ENCODE assay signal across 24 cellular contexts in the genomic region with DNA sequence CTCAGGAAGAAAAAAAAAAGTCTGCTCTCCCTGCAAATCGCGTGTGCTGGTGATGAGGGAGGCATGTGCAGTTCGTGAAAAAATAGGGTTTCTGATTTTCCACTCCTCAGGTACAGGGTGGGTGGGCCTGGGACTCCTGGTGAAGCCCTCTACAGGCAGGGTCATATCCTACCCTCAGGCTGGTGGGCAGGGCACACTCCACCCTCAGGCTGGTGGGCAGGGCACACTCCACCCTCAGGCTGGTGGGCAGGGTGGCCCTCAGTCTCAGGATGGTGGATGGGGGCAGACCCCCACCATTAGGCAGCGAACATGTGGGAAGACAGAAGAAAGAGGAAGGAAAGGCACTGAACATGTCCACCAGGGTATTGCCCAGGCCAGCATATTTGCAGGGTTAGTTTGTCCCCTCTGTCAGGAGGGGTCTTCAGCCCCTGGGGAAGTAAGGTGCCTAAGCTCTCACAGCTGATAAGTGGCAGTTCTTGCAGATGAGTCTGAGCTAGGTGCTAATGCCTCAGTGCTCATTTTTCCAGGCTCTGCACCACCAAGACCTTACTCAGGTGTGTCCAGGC.
"Had no signal": no experiment of that assay in that cellular context is flagged by ENCODE, and none has a peak within 500 bp of the region (broad histone marks: within the 10 kb centered on the region; RNA-seq: fewer than 3 reads in every experiment).

No MANE protein-coding gene starts in this region.

- H3K36me3 Mint-ChIP-seq: activated naive CD8-positive, alpha-beta T cell had no signal

- ATAC-seq: activated CD4-positive, alpha-beta T cell treated with anti-CD3 and anti-CD28 coated beads for 36 hours; activated T-cell treated with anti-CD3 and anti-CD28 coated beads, Interleukin-2, amount 50 U/mL, for 4 hours; activated T-helper 17 cell treated with anti-CD3 and anti-CD28 coated beads, Interleukin-2, amount 50 U/mL, for 72 hours; esophagus mucosa had no signal

- H3K27me3 ChIP-seq: brain microvascular endothelial cell had no signal

- H3K36me3 ChIP-seq: brain microvascular endothelial cell had no signal

- H3K27me3 Mint-ChIP-seq: activated naive CD8-positive, alpha-beta T cell; central memory CD8-positive, alpha-beta T cell had no signal

- H3K4me3 Mint-ChIP-seq: activated CD4-positive, alpha-beta memory T cell treated with anti-CD3 and anti-CD28 coated beads, Interleukin-2, amount 10 ng/mL, durations not matched to agents 7 days and 5 days; activated CD4-positive, alpha-beta T cell treated with anti-CD3 and anti-CD28 coated beads for 36 hours; activated CD4-positive, alpha-beta T cell treated with anti-CD3 and anti-CD28 coated beads, Interleukin-2, amount 10 ng/mL, durations not matched to agents 24 days and 14 days; activated naive CD8-positive, alpha-beta T cell; activated T-cell treated with anti-CD3 and anti-CD28 coated beads, Interleukin-2, amount 50 U/mL, for 4 hours; activated T-helper 17 cell treated with anti-CD3 and anti-CD28 coated beads, Interleukin-2, amount 50 U/mL, for 72 hours; central memory CD8-positive, alpha-beta T cell had no signal

- H3K27ac ChIP-seq: brain microvascular endothelial cell had no signal

- H3K27ac Mint-ChIP-seq: activated CD4-positive, alpha-beta memory T cell treated with anti-CD3 and anti-CD28 coated beads, Interleukin-2, amount 10 ng/mL, durations not matched to agents 7 days and 5 days; activated CD4-positive, alpha-beta T cell treated with anti-CD3 and anti-CD28 coated beads for 36 hours; activated CD4-positive, alpha-beta T cell treated with anti-CD3 and anti-CD28 coated beads, Interleukin-2, amount 10 ng/mL, durations not matched to agents 24 days and 14 days; activated naive CD8-positive, alpha-beta T cell; activated T-helper 17 cell treated with anti-CD3 and anti-CD28 coated beads, Interleukin-2, amount 50 U/mL, for 72 hours had no signal

- DNase-seq: activated CD4-positive, alpha-beta memory T cell treated with anti-CD3 and anti-CD28 coated beads, Interleukin-2, amount 10 ng/mL, durations not matched to agents 7 days and 5 days; activated CD4-positive, alpha-beta T cell treated with anti-CD3 and anti-CD28 coated beads for 36 hours; activated CD4-positive, alpha-beta T cell treated with anti-CD3 and anti-CD28 coated beads, Interleukin-2, amount 10 ng/mL, durations not matched to agents 24 days and 14 days; activated CD4-positive, alpha-beta T cell treated with anti-CD3 and anti-CD28 coated beads, Interleukin-2, amount 50 U/mL, for 4 hours; activated CD4-positive, CD25-positive, alpha-beta regulatory T cell; activated CD4-positive, CD25-positive, alpha-beta regulatory T cell treated with anti-CD3 and anti-CD28 coated beads, Interleukin-2, amount 50 U/mL, for 72 hours; activated CD8-positive, alpha-beta memory T cell treated with anti-CD3 and anti-CD28 coated beads for 24 hours; activated effector memory CD4-positive, alpha-beta T cell treated with Interleukin-2 at 50 U/mL for 16 hours; activated gamma-delta T cell treated with Interleukin-2 at 50 U/mL for 16 hours; activated naive CD4-positive, alpha-beta T cell treated with anti-CD3 and anti-CD28 coated beads, Interleukin-2, amount 50 U/mL, for 16 hours; activated naive CD4-positive, alpha-beta T cell treated with Interleukin-2 at 50 U/mL for 16 hours; activated T-cell treated with anti-CD3 and anti-CD28 coated beads, Interleukin-2, amount 50 U/mL, for 4 hours; amniotic stem cell; anterior cingulate cortex; brain microvascular endothelial cell; cortex of kidney; dermis blood vessel endothelial cell; effector CD4-positive, alpha-beta T cell; foreskin fibroblast; T-helper 2 cell had no signal

- H3K9me3 Mint-ChIP-seq: activated CD4-positive, alpha-beta memory T cell treated with anti-CD3 and anti-CD28 coated beads, Interleukin-2, amount 10 ng/mL, durations not matched to agents 7 days and 5 days; activated CD4-positive, alpha-beta T cell treated with anti-CD3 and anti-CD28 coated beads, Interleukin-2, amount 10 ng/mL, durations not matched to agents 24 days and 14 days; activated T-cell treated with anti-CD3 and anti-CD28 coated beads, Interleukin-2, amount 50 U/mL, for 4 hours; activated T-helper 17 cell treated with anti-CD3 and anti-CD28 coated beads, Interleukin-2, amount 50 U/mL, for 72 hours; central memory CD8-positive, alpha-beta T cell had no signal

- H3K4me1 Mint-ChIP-seq: activated CD4-positive, alpha-beta memory T cell treated with anti-CD3 and anti-CD28 coated beads, Interleukin-2, amount 10 ng/mL, durations not matched to agents 7 days and 5 days; activated CD4-positive, alpha-beta T cell treated with anti-CD3 and anti-CD28 coated beads for 36 hours; activated CD4-positive, alpha-beta T cell treated with anti-CD3 and anti-CD28 coated beads, Interleukin-2, amount 10 ng/mL, durations not matched to agents 24 days and 14 days; activated T-helper 17 cell treated with anti-CD3 and anti-CD28 coated beads, Interleukin-2, amount 50 U/mL, for 72 hours; central memory CD8-positive, alpha-beta T cell had no signal
